ENCODE assay signal across 18 cellular contexts in genomic region chr16:2675021-2675420, GRCh38. TPM values are rescaled to one million over a fixed set of nuclear protein-coding genes. Genes with fewer than 3 reads are reported as not detected.
A peak's percentile ranks its signal among the peaks of the same experiment; 100 is the strongest.
DNase-seq lines count a peak whose midpoint lies in the region; ATAC-seq and TF ChIP-seq lines count a peak whose summit lies in the region.
"Had no signal": no experiment of that assay in that cellular context is flagged by ENCODE, and none has a peak within 500 bp of the region (broad histone marks: within the 10 kb centered on the region; RNA-seq: fewer than 3 reads in every experiment).

No MANE protein-coding gene starts in this region.

- TF ChIP-seq POLR2A in sigmoid colon (IDR thresholded peaks at IDR 0.05): no peak

- peak overlapping the region in 3 of 4 donors; percentile 59 to 95 (median 86) for H3K4me3 Mint-ChIP-seq in CD4-positive, CD25-positive, alpha-beta regulatory T cell
- no peak overlapping the region for H3K4me3 Mint-ChIP-seq in dendritic cell treated with granulocyte-macrophage colony-stimulating factor and Interleukin-4, amounts not matched to agents 40 ng/mL and 50 ng/mL, for 4 days
- H3K4me3 Mint-ChIP-seq in stimulated activated naive B cell treated with anti-CD40 and anti-IgM and Interleukin-4, amounts not matched to agents 10 μg/mL and 1 μg/mL and 100 μg/mL, for 72 hours: no peak overlapping the region

- H3K4me1 Mint-ChIP-seq in CD4-positive, CD25-positive, alpha-beta regulatory T cell: peaks cover 4 to 26% (median 7%) of the 10 kb centered on the region in 4 donors
- peaks cover 49% of the 10 kb centered on the region for H3K4me1 Mint-ChIP-seq in dendritic cell treated with granulocyte-macrophage colony-stimulating factor and Interleukin-4, amounts not matched to agents 40 ng/mL and 50 ng/mL, for 4 days (ENCODE audit: low read depth)
- peaks cover 14 to 38% of the 10 kb centered on the region in 2 donors for H3K4me1 Mint-ChIP-seq in stimulated activated naive B cell treated with anti-CD40 and anti-IgM and Interleukin-4, amounts not matched to agents 10 μg/mL and 1 μg/mL and 100 μg/mL, for 72 hours

- H3K9me3 ChIP-seq in CD4-positive, CD25-positive, alpha-beta regulatory T cell (ENCODE audit: control insufficient read depth in 2 of 2, low read length in 2 of 2): no peaks in the 10 kb centered on the region
- no peaks in the 10 kb centered on the region for H3K9me3 ChIP-seq in sigmoid colon
- H3K9me3 ChIP-seq: heart right ventricle had no signal

- no peaks in the 10 kb centered on the region for H3K9me3 Mint-ChIP-seq in CD4-positive, CD25-positive, alpha-beta regulatory T cell
- H3K9me3 Mint-ChIP-seq in dendritic cell treated with granulocyte-macrophage colony-stimulating factor and Interleukin-4, amounts not matched to agents 40 ng/mL and 50 ng/mL, for 4 days: no peaks in the 10 kb centered on the region
- H3K9me3 Mint-ChIP-seq in stimulated activated naive B cell treated with anti-CD40 and anti-IgM and Interleukin-4, amounts not matched to agents 10 μg/mL and 1 μg/mL and 100 μg/mL, for 72 hours: no peaks in the 10 kb centered on the region
- H3K9me3 Mint-ChIP-seq: naive thymus-derived CD8-positive, alpha-beta T cell had no signal

- no peaks in the 10 kb centered on the region for H3K27me3 ChIP-seq in CD4-positive, CD25-positive, alpha-beta regulatory T cell (ENCODE audit: control insufficient read depth, insufficient read depth, low read length)
- no peaks in the 10 kb centered on the region for H3K27me3 ChIP-seq in sigmoid colon
- H3K27me3 ChIP-seq: heart right ventricle had no signal

- WGBS in sigmoid colon, 2 donors: 89 to 90% methylated on average over 7 of the region's 7 CpGs

- no peak for DNase-seq in CD4-positive, CD25-positive, alpha-beta regulatory T cell
- DNase-seq in H4 (ENCODE audit: low spot score) (peak; percentile 2), sigmoid colon (peak; percentile 56), nucleus accumbens (lab: John Stamatoyannopoulos, UW) (no peak)
- no peak for DNase-seq in stimulated activated naive B cell treated with anti-CD40 and anti-IgM and Interleukin-4, amounts not matched to agents 10 μg/mL and 1 μg/mL and 100 μg/mL, for 72 hours
- DNase-seq: activated CD4-positive, alpha-beta T cell treated with anti-CD3 and anti-CD28 coated beads for 1 hour; cortex of kidney; DND-41; GOT3; heart right ventricle; naive thymus-derived CD8-positive, alpha-beta T cell; NCI-H1105 treated with DMSO at 0.1 percent for 48 hours; NCI-H2081 treated with DMSO at 0.1 percent for 48 hours; NCI-H82; Right ventricle myocardium superior had no signal

- H3K27ac ChIP-seq in CD4-positive, CD25-positive, alpha-beta regulatory T cell (ENCODE audit: insufficient read depth, low read length, poor library complexity, severe bottlenecking): no peak overlapping the region
- H3K27ac ChIP-seq in sigmoid colon: peak overlapping the region in 1 of 4 donors; percentile 27

- H3K27ac Mint-ChIP-seq in CD4-positive, CD25-positive, alpha-beta regulatory T cell: no peak overlapping the region
- peak overlapping the region; percentile 86 for H3K27ac Mint-ChIP-seq in dendritic cell treated with granulocyte-macrophage colony-stimulating factor and Interleukin-4, amounts not matched to agents 40 ng/mL and 50 ng/mL, for 4 days
- H3K27ac Mint-ChIP-seq in stimulated activated naive B cell treated with anti-CD40 and anti-IgM and Interleukin-4, amounts not matched to agents 10 μg/mL and 1 μg/mL and 100 μg/mL, for 72 hours: no peak overlapping the region

- no peaks in the 10 kb centered on the region for H3K36me3 Mint-ChIP-seq in CD4-positive, CD25-positive, alpha-beta regulatory T cell
- H3K36me3 Mint-ChIP-seq in dendritic cell treated with granulocyte-macrophage colony-stimulating factor and Interleukin-4, amounts not matched to agents 40 ng/mL and 50 ng/mL, for 4 days (ENCODE audit: low read depth): peaks cover 12% of the 10 kb centered on the region
- H3K36me3 Mint-ChIP-seq in stimulated activated naive B cell treated with anti-CD40 and anti-IgM and Interleukin-4, amounts not matched to agents 10 μg/mL and 1 μg/mL and 100 μg/mL, for 72 hours: peaks cover 2 to 5% of the 10 kb centered on the region in 2 donors

- no peak overlapping the region for H3K4me3 ChIP-seq in CD4-positive, CD25-positive, alpha-beta regulatory T cell (ENCODE audit: low read depth, low read length)
- no peak overlapping the region for H3K4me3 ChIP-seq in sigmoid colon
- H3K4me3 ChIP-seq: heart right ventricle had no signal

- no peak for ATAC-seq in CD4-positive, CD25-positive, alpha-beta regulatory T cell (ENCODE audit: low read depth in 2 of 2)
- ATAC-seq in HG03342 (IDR thresholded peaks at IDR 0.05; ENCODE audit: unreplicated experiment): no peak
- no peak for ATAC-seq in stimulated activated naive B cell treated with anti-CD40 and anti-IgM and Interleukin-4, amounts not matched to agents 10 μg/mL and 1 μg/mL and 100 μg/mL, for 72 hours (replicated peaks)
- ATAC-seq: heart right ventricle; left lobe of liver; naive thymus-derived CD8-positive, alpha-beta T cell had no signal

- intact Hi-C loops in dendritic cell treated with granulocyte-macrophage colony-stimulating factor and Interleukin-4, amounts not matched to agents 40 ng/mL and 50 ng/mL, for 4 days (cut with micrococcal nuclease): no loop called here
- intact Hi-C loops in sigmoid colon (cut with DNase I): no loop called here

- no peaks in the 10 kb centered on the region for H3K36me3 ChIP-seq in CD4-positive, CD25-positive, alpha-beta regulatory T cell (ENCODE audit: control insufficient read depth, insufficient read depth, low read length)
- peaks cover 0 to 3% (median 1%) of the 10 kb centered on the region in 4 donors for H3K36me3 ChIP-seq in sigmoid colon

- no peaks in the 10 kb centered on the region for H3K27me3 Mint-ChIP-seq in CD4-positive, CD25-positive, alpha-beta regulatory T cell
- H3K27me3 Mint-ChIP-seq in dendritic cell treated with granulocyte-macrophage colony-stimulating factor and Interleukin-4, amounts not matched to agents 40 ng/mL and 50 ng/mL, for 4 days: no peaks in the 10 kb centered on the region
- no peaks in the 10 kb centered on the region for H3K27me3 Mint-ChIP-seq in stimulated activated naive B cell treated with anti-CD40 and anti-IgM and Interleukin-4, amounts not matched to agents 10 μg/mL and 1 μg/mL and 100 μg/mL, for 72 hours
- H3K27me3 Mint-ChIP-seq: naive thymus-derived CD8-positive, alpha-beta T cell had no signal

- peaks cover 15% of the 10 kb centered on the region for H3K4me1 ChIP-seq in CD4-positive, CD25-positive, alpha-beta regulatory T cell (ENCODE audit: control insufficient read depth, insufficient read depth, low read length, poor library complexity, severe bottlenecking)
- H3K4me1 ChIP-seq in sigmoid colon: peaks cover 4 to 27% (median 15%) of the 10 kb centered on the region in 4 donors

- TF ChIP-seq CTCF in sigmoid colon (IDR thresholded peaks at IDR 0.05): no peak

- no peak for TF ChIP-seq EP300 in sigmoid colon (IDR thresholded peaks at IDR 0.05)

RNA-seq across cellular contexts. Expression of gene KCTD5, which starts 7.3 kb away (rescaled TPM):
- total RNA-seq in CD4-positive, CD25-positive, alpha-beta regulatory T cell: 24.1 TPM
- 10 to 100 TPM; 17.5 to 26.4 (median 21.9) TPM for polyA plus RNA-seq in CD4-positive, CD25-positive, alpha-beta regulatory T cell
- total RNA-seq in H4 (2014; rRNA removed; shearing (Covaris generic)): 25.3 and 49.7 TPM in 2 replicates
- 10 to 100 TPM in 3 of 4 donors, 1 to 10 TPM in 1; 9.5 to 17.1 (median 11.5) TPM for total RNA-seq in sigmoid colon
- polyA plus RNA-seq in sigmoid colon: 10 to 100 TPM; 47.4 to 80.5 (median 78.6) TPM

RNA-seq across cellular contexts. Expression of gene PRSS27, which starts 45.0 kb away (rescaled TPM):
- 0.81 TPM for total RNA-seq in CD4-positive, CD25-positive, alpha-beta regulatory T cell
- polyA plus RNA-seq in CD4-positive, CD25-positive, alpha-beta regulatory T cell: under 1 TPM in 2 of 4 donors, not detected in 2; 0.13 to 0.14 TPM
- 0.02 and 0.46 TPM in 2 replicates for total RNA-seq in H4 (2014; rRNA removed; shearing (Covaris generic))
- 1 to 10 TPM; 1.2 to 5.0 (median 1.4) TPM for total RNA-seq in sigmoid colon
- polyA plus RNA-seq in sigmoid colon: 1 to 10 TPM in 1 of 3 donors, under 1 TPM in 1, not detected in 1; 0.60 to 2.1 TPM

Comparison
In these comparisons a context has a peak if more than half of its experiments do, and no peak if none do; other contexts are left out.
1. DNase-seq: peak in H4 (single experiment) and sigmoid colon (single experiment); none in CD4-positive, CD25-positive, alpha-beta regulatory T cell (0 of 3), stimulated activated naive B cell treated with anti-CD40 and anti-IgM and Interleukin-4, amounts not matched to agents 10 μg/mL and 1 μg/mL and 100 μg/mL, for 72 hours (single experiment) and nucleus accumbens (0 of 56).
2. H3K4me3 Mint-ChIP-seq: peak in CD4-positive, CD25-positive, alpha-beta regulatory T cell (3 of 4); none in dendritic cell treated with granulocyte-macrophage colony-stimulating factor and Interleukin-4, amounts not matched to agents 40 ng/mL and 50 ng/mL, for 4 days (single experiment) and stimulated activated naive B cell treated with anti-CD40 and anti-IgM and Interleukin-4, amounts not matched to agents 10 μg/mL and 1 μg/mL and 100 μg/mL, for 72 hours (0 of 2).